Comparison of ENCODE assay signal across 17 cellular contexts in genomic region chr3:72081456-72081855, GRCh38.
"Had no signal": no experiment of that assay in that cellular context is flagged by ENCODE, and none has a peak within 500 bp of the region (broad histone marks: within the 10 kb centered on the region; RNA-seq: fewer than 3 reads in every experiment).

No MANE protein-coding gene starts in this region.

- H3K36me3 ChIP-seq: cardiac muscle cell, esophagus squamous epithelium, thoracic aorta had no signal

- H3K27ac ChIP-seq: cardiac muscle cell, parathyroid adenoma had no signal

- FAIRE-seq: TTC549 had no signal

- H3K4me2 ChIP-seq: smooth muscle cell had no signal

- H3K4me1 ChIP-seq: parathyroid adenoma had no signal

- H3K9ac ChIP-seq: parathyroid adenoma had no signal

- H3K27me3 ChIP-seq: cardiac muscle cell, esophagus squamous epithelium had no signal

- H3K79me2 ChIP-seq: parathyroid adenoma had no signal

- H3K4me3 ChIP-seq: cardiac muscle cell, esophagus squamous epithelium, smooth muscle cell had no signal

- H3K9me3 ChIP-seq: thoracic aorta had no signal

- ATAC-seq: activated CD4-positive, alpha-beta T cell treated with anti-CD3 and anti-CD28 coated beads for 36 hours had no signal

- DNase-seq: activated CD4-positive, alpha-beta T cell treated with anti-CD3 and anti-CD28 coated beads for 36 hours; activated CD4-positive, alpha-beta T cell treated with anti-CD3 and anti-CD28 coated beads, Interleukin-2, amount 50 U/mL, for 48 hours; activated naive CD8-positive, alpha-beta T cell treated with anti-CD3 and anti-CD28 coated beads for 36 hours; amygdala; dermis blood vessel endothelial cell; effector memory CD4-positive, alpha-beta T cell; esophagus squamous epithelium; immature natural killer cell; kidney glomerular epithelial cell; left ventricle myocardium superior; natural killer cell; stimulated activated CD4-positive, alpha-beta T cell treated with anti-CD3 and anti-CD28 coated beads, Interleukin-4, amount 100 ng/mL, for 1 hour had no signal

- H2AFZ ChIP-seq: parathyroid adenoma had no signal
